In the genomic region with DNA sequence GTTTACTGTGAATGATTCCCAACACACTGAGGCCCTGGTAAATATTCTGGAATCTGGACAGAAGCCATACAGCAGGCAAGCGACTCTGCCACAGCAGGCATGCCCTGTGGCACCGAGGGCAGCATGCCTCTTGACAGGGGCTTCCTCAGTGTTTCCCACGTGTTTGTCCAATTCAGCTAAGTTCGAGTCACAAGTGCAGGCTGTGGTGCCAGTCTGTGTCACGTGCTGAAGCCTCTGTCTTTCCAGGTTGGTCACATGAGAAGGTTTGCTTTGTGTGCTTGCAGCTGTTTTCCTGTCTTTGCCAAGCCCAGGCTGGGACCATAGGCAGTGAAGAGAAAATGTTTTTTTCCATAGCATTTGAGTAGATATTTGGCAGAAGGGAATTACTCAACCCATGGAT, we compare ENCODE assay signal across 10 cellular contexts. TPM values are rescaled to one million over a fixed set of nuclear protein-coding genes. Genes with fewer than 3 reads are reported as not detected.
DNase-seq lines count a peak whose midpoint lies in the region; ATAC-seq, FAIRE-seq and TF ChIP-seq lines count a peak whose summit lies in the region.
"Had no signal": no experiment of that assay in that cellular context is flagged by ENCODE, and none has a peak within 500 bp of the region (broad histone marks: within the 10 kb centered on the region; RNA-seq: fewer than 3 reads in every experiment).

No MANE protein-coding gene starts in this region.

- DNase-seq in activated naive CD8-positive, alpha-beta T cell treated with anti-CD3 and anti-CD28 coated beads, Interleukin-2, amount 50 U/mL, for 24 hours = no peak
- DNase-seq in dermis microvascular lymphatic vessel endothelial cell (ENCODE audit: low read depth in 2 of 2) = peak; percentile 82 to 87
- DNase-seq in vagina (ENCODE audit: extremely low spot score in 2 of 2) = no peak
- DNase-seq in urothelium cell line (ENCODE audit: low spot score) = no peak
- DNase-seq in effector memory CD4-positive, alpha-beta T cell = no peak
- DNase-seq: activated naive CD4-positive, alpha-beta T cell treated with Interleukin-2 at 50 U/mL for 16 hours had no signal

- H3K9ac ChIP-seq in mucosa of rectum (ENCODE audit: low read depth in 1 of 2, low read length in 2 of 2) = no peak overlapping the region

- H3K4me1 ChIP-seq in mucosa of rectum (ENCODE audit: control insufficient read depth in 2 of 2, insufficient read depth in 2 of 2, low read length in 2 of 2) (peaks cover 23 to 28% of the 10 kb centered on the region in 2 donors), vagina (peaks cover 41% of the 10 kb centered on the region)
- H3K4me1 ChIP-seq in effector memory CD4-positive, alpha-beta T cell (ENCODE audit: control insufficient read depth, insufficient read depth, low read length, poor library complexity, severe bottlenecking) = peaks cover 12% of the 10 kb centered on the region

- no peaks in the 10 kb centered on the region for H3K27me3 Mint-ChIP-seq in activated naive CD8-positive, alpha-beta T cell
- H3K27me3 Mint-ChIP-seq in activated naive CD8-positive, alpha-beta T cell treated with anti-CD3 and anti-CD28 coated beads, Interleukin-2, amount 50 U/mL, for 24 hours = peaks cover 3% of the 10 kb centered on the region

- H3K9me3 ChIP-seq in mucosa of rectum (ENCODE audit: control insufficient read depth in 2 of 2, low read length in 2 of 2) (no peaks in the 10 kb centered on the region), vagina (no peaks in the 10 kb centered on the region)
- H3K9me3 ChIP-seq in effector memory CD4-positive, alpha-beta T cell (ENCODE audit: control insufficient read depth, low read length) = no peaks in the 10 kb centered on the region

- peaks cover 39% of the 10 kb centered on the region for H3K4me1 Mint-ChIP-seq in activated naive CD8-positive, alpha-beta T cell (ENCODE audit: low read depth)
- H3K4me1 Mint-ChIP-seq in activated naive CD8-positive, alpha-beta T cell treated with anti-CD3 and anti-CD28 coated beads, Interleukin-2, amount 50 U/mL, for 24 hours = peaks cover 40% of the 10 kb centered on the region

- H3K36me3 Mint-ChIP-seq in activated naive CD8-positive, alpha-beta T cell = no peaks in the 10 kb centered on the region
- no peaks in the 10 kb centered on the region for H3K36me3 Mint-ChIP-seq in activated naive CD8-positive, alpha-beta T cell treated with anti-CD3 and anti-CD28 coated beads, Interleukin-2, amount 50 U/mL, for 24 hours (ENCODE audit: low read depth)

- peak overlapping the region; percentile 53 for H3K4me3 Mint-ChIP-seq in activated naive CD8-positive, alpha-beta T cell
- no peak overlapping the region for H3K4me3 Mint-ChIP-seq in activated naive CD8-positive, alpha-beta T cell treated with anti-CD3 and anti-CD28 coated beads, Interleukin-2, amount 50 U/mL, for 24 hours

- ATAC-seq in activated naive CD8-positive, alpha-beta T cell treated with anti-CD3 and anti-CD28 coated beads, Interleukin-2, amount 50 U/mL, for 24 hours = no peak
- ATAC-seq in GM21717 (IDR thresholded peaks at IDR 0.05; ENCODE audit: unreplicated experiment) = no peak

- TF ChIP-seq CTCF in vagina (IDR thresholded peaks at IDR 0.05) = no peak

- H3K36me3 ChIP-seq in mucosa of rectum (ENCODE audit: control insufficient read depth in 2 of 2, insufficient read depth in 2 of 2, low read length in 2 of 2) (no peaks in the 10 kb centered on the region), vagina (no peaks in the 10 kb centered on the region)
- H3K36me3 ChIP-seq in effector memory CD4-positive, alpha-beta T cell (ENCODE audit: control insufficient read depth, insufficient read depth, low read length) = no peaks in the 10 kb centered on the region

- H3K27me3 ChIP-seq in mucosa of rectum (ENCODE audit: control insufficient read depth in 2 of 2, insufficient read depth in 2 of 2, low read length in 2 of 2) (no peaks in the 10 kb centered on the region), vagina (no peaks in the 10 kb centered on the region)
- no peaks in the 10 kb centered on the region for H3K27me3 ChIP-seq in effector memory CD4-positive, alpha-beta T cell (replicated peaks; ENCODE audit: control insufficient read depth, insufficient read depth, low read length, poor library complexity, severe bottlenecking)

- no peak for FAIRE-seq in urothelium cell line (lab: Jason Lieb, UNC)

- H3K9me3 Mint-ChIP-seq in activated naive CD8-positive, alpha-beta T cell (ENCODE audit: low read depth) = no peaks in the 10 kb centered on the region
- H3K9me3 Mint-ChIP-seq in activated naive CD8-positive, alpha-beta T cell treated with anti-CD3 and anti-CD28 coated beads, Interleukin-2, amount 50 U/mL, for 24 hours = no peaks in the 10 kb centered on the region

- TF ChIP-seq POLR2A in vagina (IDR thresholded peaks at IDR 0.05) = no peak

- peak overlapping the region; percentile 41 for H3K27ac Mint-ChIP-seq in activated naive CD8-positive, alpha-beta T cell
- H3K27ac Mint-ChIP-seq in activated naive CD8-positive, alpha-beta T cell treated with anti-CD3 and anti-CD28 coated beads, Interleukin-2, amount 50 U/mL, for 24 hours = no peak overlapping the region

- peak overlapping the region; percentile 89 to 93 for H3K27ac ChIP-seq in mucosa of rectum (ENCODE audit: low read depth in 2 of 2, low read length in 2 of 2)
- peak overlapping the region; percentile 93 for H3K27ac ChIP-seq in vagina
- no peak overlapping the region for H3K27ac ChIP-seq in effector memory CD4-positive, alpha-beta T cell (ENCODE audit: insufficient read depth, low read length, poor library complexity, severe bottlenecking)
- H3K27ac ChIP-seq: SK-N-MC had no signal

- intact Hi-C loops in vagina (cut with DNase I) = no loop called here

- H3K4me3 ChIP-seq in mucosa of rectum (ENCODE audit: low read length in 2 of 2) = no peak overlapping the region
- H3K4me3 ChIP-seq in vagina = no peak overlapping the region
- H3K4me3 ChIP-seq in effector memory CD4-positive, alpha-beta T cell (ENCODE audit: insufficient read depth, low read depth, low read length, poor library complexity, severe bottlenecking) = no peak overlapping the region
- H3K4me3 ChIP-seq: SK-N-MC had no signal

RNA-seq across cellular contexts. Expression of gene PPFIBP2, which starts 2.4 kb away (rescaled TPM):
- 1.7 and 4.6 TPM in 2 replicates for total RNA-seq in dermis microvascular lymphatic vessel endothelial cell
- total RNA-seq in vagina = 48.1 TPM

RNA-seq across cellular contexts. Expression of gene OLFML1, which starts 26.1 kb away (rescaled TPM):
- total RNA-seq in dermis microvascular lymphatic vessel endothelial cell (0.25 TPM in 1 of 2 replicates, not detected in the other), vagina (11.5 TPM)

Comparison
In these comparisons a context has a peak if more than half of its experiments do, and no peak if none do; other contexts are left out.
1. DNase-seq: peak in dermis microvascular lymphatic vessel endothelial cell (2 of 2); none in activated naive CD8-positive, alpha-beta T cell treated with anti-CD3 and anti-CD28 coated beads, Interleukin-2, amount 50 U/mL, for 24 hours (single experiment), vagina (0 of 2), urothelium cell line (single experiment) and effector memory CD4-positive, alpha-beta T cell (0 of 3).
2. RNA of gene OLFML1, which starts 26.1 kb away (total RNA-seq): 11.5 TPM in vagina (single experiment); 0.25 TPM in dermis microvascular lymphatic vessel endothelial cell; every median in the first group is over 10 times any median in the second.